Comparison of ENCODE assay signal across 11 cellular contexts in the genomic region with DNA sequence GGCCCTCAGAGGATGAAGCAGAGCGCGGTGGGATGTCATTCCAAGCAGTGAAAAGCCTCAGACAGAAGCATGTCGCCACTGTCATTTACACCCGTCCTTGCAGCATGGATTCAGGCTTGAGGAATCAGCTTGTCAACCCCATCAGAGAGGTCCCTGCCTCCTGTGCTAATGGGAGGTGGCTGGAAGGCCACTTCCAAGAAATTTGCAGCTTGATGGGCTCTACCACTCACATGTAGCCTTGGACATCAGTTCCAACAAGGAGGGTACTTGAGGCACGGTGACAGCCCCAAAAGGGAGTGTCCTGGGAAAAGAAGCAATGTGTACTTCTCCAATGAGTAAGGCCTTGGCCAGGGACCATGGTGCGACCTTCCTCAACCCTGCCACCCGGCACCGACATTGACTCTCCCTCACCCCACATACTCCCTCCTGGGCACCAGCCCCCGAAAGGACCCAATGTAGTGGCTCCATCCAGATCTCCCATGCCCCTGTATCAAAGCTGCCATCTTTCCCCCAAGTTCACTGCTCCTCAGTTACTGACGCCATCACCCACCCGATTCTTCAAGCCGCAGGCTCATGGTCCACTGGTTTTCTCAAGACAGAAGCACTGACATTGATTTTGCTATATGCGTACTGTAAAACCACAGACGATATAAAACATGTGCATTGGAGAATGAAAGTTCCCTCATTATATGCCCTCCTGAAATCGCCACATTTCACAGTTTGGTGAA.
DNase-seq lines count a peak whose midpoint lies in the region; ATAC-seq and TF ChIP-seq lines count a peak whose summit lies in the region.
"Had no signal": no experiment of that assay in that cellular context is flagged by ENCODE, and none has a peak within 500 bp of the region (broad histone marks: within the 10 kb centered on the region; RNA-seq: fewer than 3 reads in every experiment).

No MANE protein-coding gene starts in this region.

- H3K36me3 Mint-ChIP-seq in activated CD4-positive, alpha-beta memory T cell treated with anti-CD3 and anti-CD28 coated beads, Interleukin-2, amount 10 ng/mL, durations not matched to agents 7 days and 5 days (ENCODE audit: low read depth): no peaks in the 10 kb centered on the region
- no peaks in the 10 kb centered on the region for H3K36me3 Mint-ChIP-seq in glutamatergic neuron (ENCODE audit: unreplicated experiment)

- H3K27me3 Mint-ChIP-seq in activated CD4-positive, alpha-beta memory T cell treated with anti-CD3 and anti-CD28 coated beads, Interleukin-2, amount 10 ng/mL, durations not matched to agents 7 days and 5 days: peaks cover 24% of the 10 kb centered on the region
- peaks cover 13% of the 10 kb centered on the region for H3K27me3 Mint-ChIP-seq in glutamatergic neuron (ENCODE audit: unreplicated experiment)

- no peaks in the 10 kb centered on the region for H3K79me2 ChIP-seq in Karpas-422 (ENCODE audit: low read length)
- H3K79me2 ChIP-seq: hepatocyte had no signal

- H3K9ac ChIP-seq in Karpas-422 (ENCODE audit: low read length): no peak overlapping the region

- no peak for TF ChIP-seq CTCF in glutamatergic neuron (IDR thresholded peaks at IDR 0.05; ENCODE audit: partially characterized antibody, unreplicated experiment)
- TF ChIP-seq CTCF in thoracic aorta (IDR thresholded peaks at IDR 0.05): no peak

- POLR2A ChIA-PET in activated CD4-positive, alpha-beta memory T cell treated with anti-CD3 and anti-CD28 coated beads, Interleukin-2, amount 10 ng/mL, durations not matched to agents 7 days and 5 days (lab: Charles Lee): no interaction called here

- no peak overlapping the region for H3K27ac Mint-ChIP-seq in activated CD4-positive, alpha-beta memory T cell treated with anti-CD3 and anti-CD28 coated beads, Interleukin-2, amount 10 ng/mL, durations not matched to agents 7 days and 5 days
- peak overlapping the region; percentile 62 for H3K27ac Mint-ChIP-seq in glutamatergic neuron (ENCODE audit: unreplicated experiment)

- H3K27ac ChIP-seq in thoracic aorta (peak overlapping the region; percentile 19 to 90), Karpas-422 (ENCODE audit: low read length) (no peak overlapping the region)

- CTCF ChIA-PET in activated CD4-positive, alpha-beta memory T cell treated with anti-CD3 and anti-CD28 coated beads, Interleukin-2, amount 10 ng/mL, durations not matched to agents 7 days and 5 days (lab: Charles Lee): no interaction called here

- no peaks in the 10 kb centered on the region for H3K9me2 ChIP-seq in Karpas-422 (replicated peaks; ENCODE audit: insufficient read depth, low read length)

- peak; percentile 55 for DNase-seq in activated effector memory CD4-positive, alpha-beta T cell treated with anti-CD3 and anti-CD28 coated beads, Interleukin-2, amount 50 U/mL, for 16 hours
- DNase-seq in activated effector memory CD4-positive, alpha-beta T cell treated with Interleukin-2 at 50 U/mL for 16 hours: no peak
- DNase-seq in activated CD4-positive, alpha-beta memory T cell treated with anti-CD3 and anti-CD28 coated beads, Interleukin-2, amount 10 ng/mL, durations not matched to agents 7 days and 5 days: no peak
- DNase-seq in glutamatergic neuron (no peak), thoracic aorta (ENCODE audit: low spot score) (no peak), Karpas-422 (no peak), NCI-H1105 (lab: John Stamatoyannopoulos, UW) (no peak)
- DNase-seq: MG63, transverse colon had no signal

- H3K27me3 ChIP-seq in thoracic aorta (replicated peaks; ENCODE audit: insufficient read depth): no peaks in the 10 kb centered on the region
- H3K27me3 ChIP-seq in Karpas-422 (ENCODE audit: low read length): no peaks in the 10 kb centered on the region
- H3K27me3 ChIP-seq: hepatocyte, MG63, transverse colon had no signal

- no peak overlapping the region for H2AFZ ChIP-seq in Karpas-422 (ENCODE audit: low read length)
- H2AFZ ChIP-seq: hepatocyte had no signal

- H3K9me3 Mint-ChIP-seq in activated CD4-positive, alpha-beta memory T cell treated with anti-CD3 and anti-CD28 coated beads, Interleukin-2, amount 10 ng/mL, durations not matched to agents 7 days and 5 days: no peaks in the 10 kb centered on the region
- H3K9me3 Mint-ChIP-seq in glutamatergic neuron (ENCODE audit: unreplicated experiment): peaks cover 7% of the 10 kb centered on the region

- H3K4me1 ChIP-seq in thoracic aorta (ENCODE audit: control insufficient read depth in 1 of 2, low read depth in 2 of 2): peaks cover 8 to 19% of the 10 kb centered on the region in 2 donors
- H3K4me1 ChIP-seq in Karpas-422 (ENCODE audit: low read length): peaks cover 9% of the 10 kb centered on the region

- no peaks in the 10 kb centered on the region for H4K20me1 ChIP-seq in Karpas-422 (ENCODE audit: insufficient read depth, low read depth, low read length)

- peaks cover 6% of the 10 kb centered on the region for H3K4me1 Mint-ChIP-seq in activated CD4-positive, alpha-beta memory T cell treated with anti-CD3 and anti-CD28 coated beads, Interleukin-2, amount 10 ng/mL, durations not matched to agents 7 days and 5 days
- H3K4me1 Mint-ChIP-seq in glutamatergic neuron (ENCODE audit: low read depth, unreplicated experiment): peaks cover 13% of the 10 kb centered on the region

- peak overlapping the region; percentile 40 for H3K4me3 Mint-ChIP-seq in activated CD4-positive, alpha-beta memory T cell treated with anti-CD3 and anti-CD28 coated beads, Interleukin-2, amount 10 ng/mL, durations not matched to agents 7 days and 5 days
- peak overlapping the region; percentile 47 for H3K4me3 Mint-ChIP-seq in glutamatergic neuron (ENCODE audit: unreplicated experiment)

- H3K4me3 ChIP-seq in thoracic aorta: no peak overlapping the region
- H3K4me3 ChIP-seq in Karpas-422 (ENCODE audit: low read length): no peak overlapping the region
- H3K4me3 ChIP-seq: hepatocyte, MG63, transverse colon had no signal

- H3K36me3 ChIP-seq in thoracic aorta (no peaks in the 10 kb centered on the region), Karpas-422 (ENCODE audit: insufficient read depth, low read length) (no peaks in the 10 kb centered on the region)
- H3K36me3 ChIP-seq: MG63, transverse colon had no signal

- no peak overlapping the region for H3K4me2 ChIP-seq in Karpas-422 (ENCODE audit: low read depth, low read length, poor library complexity, severe bottlenecking)
- H3K4me2 ChIP-seq: hepatocyte had no signal

- no peak for ATAC-seq in thoracic aorta (ENCODE audit: insufficient number of reproducible peaks, low FRiP score, low read depth)
- no peak for ATAC-seq in HG03280 (IDR thresholded peaks at IDR 0.05; ENCODE audit: unreplicated experiment)

- no peaks in the 10 kb centered on the region for H3K9me3 ChIP-seq in thoracic aorta
- no peaks in the 10 kb centered on the region for H3K9me3 ChIP-seq in Karpas-422 (ENCODE audit: low read length)
- H3K9me3 ChIP-seq: MG63, transverse colon had no signal
